1 cellular context compared by ENCODE assay signal in the genomic region with DNA sequence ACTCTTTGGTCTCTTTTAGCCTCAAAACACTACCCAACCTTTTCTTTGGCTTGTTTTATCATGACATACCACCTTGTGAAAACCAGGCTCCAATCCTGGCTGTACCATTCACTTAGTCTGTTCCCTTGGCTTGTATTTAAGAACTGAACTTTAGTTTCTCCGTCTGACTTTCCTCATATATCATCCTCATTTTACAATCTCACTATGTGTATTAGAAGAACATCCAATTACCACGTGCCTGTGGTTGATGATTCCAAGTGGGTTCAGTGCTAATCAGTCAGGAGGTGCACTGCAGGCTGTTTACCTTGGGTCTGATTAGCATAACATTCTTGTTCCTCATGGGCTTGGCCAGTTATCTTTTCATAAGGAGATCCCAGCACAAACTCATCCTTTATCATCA.
TF ChIP-seq lines count a peak whose summit lies in the region.

No MANE protein-coding gene starts in this region.

TF ChIP-seq in K562, 482 proteins besides CTCF, POLR2A, EP300 and RAD21 (continued from another document):
- no peak for TF ChIP-seq ELK3 (CRISPR knock-in tag; IDR thresholded peaks at IDR 0.05)
